Comparison of ENCODE assay signal across 1 cellular context in the genomic region with DNA sequence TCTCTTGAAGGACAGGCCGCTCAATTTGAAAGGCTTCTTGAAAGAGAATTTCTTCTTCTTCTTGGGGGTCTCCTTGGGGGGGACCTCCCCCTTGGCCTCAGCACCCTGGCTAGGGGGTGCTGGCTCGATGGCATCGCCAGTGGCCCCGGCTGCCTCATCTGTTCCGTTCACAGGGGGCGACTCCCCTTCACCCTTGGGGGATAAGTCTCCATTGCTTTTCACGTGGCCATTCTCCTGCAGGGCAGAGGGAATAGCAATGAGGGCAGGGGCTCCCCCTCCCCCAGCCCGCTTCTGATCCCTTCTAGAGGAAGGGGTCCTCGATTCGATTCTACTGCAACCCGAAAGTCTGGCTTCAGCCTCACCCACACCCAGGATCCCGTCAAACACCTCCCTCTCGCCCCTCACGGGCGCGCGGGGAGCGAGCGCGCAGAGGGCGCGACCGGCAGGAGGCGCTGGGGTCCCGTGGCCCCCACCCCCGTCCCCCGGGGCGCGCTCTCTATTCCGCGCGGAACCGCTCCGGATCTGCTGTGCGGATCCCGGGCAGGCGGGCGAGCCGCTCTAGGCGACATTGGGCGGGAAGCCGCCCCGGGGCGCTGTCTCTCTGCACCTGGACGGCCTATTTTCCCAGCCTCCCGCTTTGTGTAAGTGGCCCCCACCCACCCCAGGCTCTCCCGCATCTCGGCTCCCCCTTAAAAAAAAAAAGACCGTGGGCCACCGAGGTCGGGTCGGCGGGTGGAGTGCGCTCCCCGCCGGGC.
TF ChIP-seq lines count a peak whose summit lies in the region.

No MANE protein-coding gene starts in this region.

TF ChIP-seq in HEK293, 187 proteins besides CTCF, POLR2A, EP300 and RAD21 (continued from another document):
- TF ChIP-seq, protein P1, sequence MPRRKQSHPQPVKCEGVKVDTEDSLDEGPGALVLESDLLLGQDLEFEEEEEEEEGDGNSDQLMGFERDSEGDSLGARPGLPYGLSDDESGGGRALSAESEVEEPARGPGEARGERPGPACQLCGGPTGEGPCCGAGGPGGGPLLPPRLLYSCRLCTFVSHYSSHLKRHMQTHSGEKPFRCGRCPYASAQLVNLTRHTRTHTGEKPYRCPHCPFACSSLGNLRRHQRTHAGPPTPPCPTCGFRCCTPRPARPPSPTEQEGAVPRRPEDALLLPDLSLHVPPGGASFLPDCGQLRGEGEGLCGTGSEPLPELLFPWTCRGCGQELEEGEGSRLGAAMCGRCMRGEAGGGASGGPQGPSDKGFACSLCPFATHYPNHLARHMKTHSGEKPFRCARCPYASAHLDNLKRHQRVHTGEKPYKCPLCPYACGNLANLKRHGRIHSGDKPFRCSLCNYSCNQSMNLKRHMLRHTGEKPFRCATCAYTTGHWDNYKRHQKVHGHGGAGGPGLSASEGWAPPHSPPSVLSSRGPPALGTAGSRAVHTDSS (tag by site-specific recombination; IDR thresholded peaks at IDR 0.05) = no peak
- TF ChIP-seq ZNF223 (tag by site-specific recombination; IDR thresholded peaks at IDR 0.05) (no peak), HOXD13 (CRISPR knock-in tag; IDR thresholded peaks at IDR 0.05; ENCODE audit: borderline replicate concordance) (no peak), ZBTB48 (tag by site-specific recombination; IDR thresholded peaks at IDR 0.05) (peak; percentile 15; the same call in 1 of the 2 replicates), ZNF600 (tag by site-specific recombination; IDR thresholded peaks at IDR 0.05) (peak; percentile 59; the same call in 1 of the 2 replicates), ZNF707 (tag by site-specific recombination; IDR thresholded peaks at IDR 0.05) (no peak), ZNF747 (tag by site-specific recombination; IDR thresholded peaks at IDR 0.05) (no peak), GLI4 (tag by site-specific recombination; IDR thresholded peaks at IDR 0.05) (no peak), ZSCAN16 (tag by site-specific recombination; IDR thresholded peaks at IDR 0.05) (no peak), ZNF433 (tag by site-specific recombination; IDR thresholded peaks at IDR 0.05; ENCODE audit: low read depth) (no peak), ZNF792 (tag by site-specific recombination; IDR thresholded peaks at IDR 0.05) (no peak), ZNF837 (tag by site-specific recombination; IDR thresholded peaks at IDR 0.05) (no peak), HOXC10 (CRISPR knock-in tag; IDR thresholded peaks at IDR 0.05) (no peak), ZNF530 (tag by site-specific recombination; IDR thresholded peaks at IDR 0.05; ENCODE audit: low read depth) (no peak), ZNF37A (tag by site-specific recombination; IDR thresholded peaks at IDR 0.05) (no peak), ZNF175 (tag by site-specific recombination; IDR thresholded peaks at IDR 0.05) (no peak), ZNF335 (tag by site-specific recombination; conservative IDR thresholded peaks at IDR 0.05) (0 out of 2 replicates have a peak, but pooled peaks have one; percentile 26), MYNN (tag by site-specific recombination; IDR thresholded peaks at IDR 0.05; ENCODE audit: borderline replicate concordance) (no peak), ZNF549 (tag by site-specific recombination; IDR thresholded peaks at IDR 0.05) (no peak), ZNF146 (tag by site-specific recombination; IDR thresholded peaks at IDR 0.05) (no peak), GLI2 (tag by site-specific recombination; IDR thresholded peaks at IDR 0.05; ENCODE audit: borderline replicate concordance, low read depth) (no peak), ZNF121 (tag by site-specific recombination; IDR thresholded peaks at IDR 0.05) (no peak), ZBTB21 (tag by site-specific recombination; IDR thresholded peaks at IDR 0.05) (no peak), WT1 (tag by site-specific recombination; IDR thresholded peaks at IDR 0.05) (no peak), TCF7L2 (IDR thresholded peaks at IDR 0.05; ENCODE audit: borderline replicate concordance, low read depth, low read length) (no peak), SP7 (tag by site-specific recombination; IDR thresholded peaks at IDR 0.05) (peak; percentile 40; the same call in 1 of the 2 replicates), ZNF670 (tag by site-specific recombination; IDR thresholded peaks at IDR 0.05; ENCODE audit: low read depth) (no peak), KLF9 (tag by site-specific recombination; IDR thresholded peaks at IDR 0.05; ENCODE audit: low read depth) (peak; percentile 67), MEIS1 (CRISPR knock-in tag; IDR thresholded peaks at IDR 0.05; ENCODE audit: borderline replicate concordance) (no peak), ZEB2 (tag by site-specific recombination; IDR thresholded peaks at IDR 0.05) (0 out of 2 replicates have a peak, but pooled peaks have one; percentile 74), ZNF423 (tag by site-specific recombination; IDR thresholded peaks at IDR 0.05) (peak; percentile 94), ZNF366 (tag by site-specific recombination; conservative IDR thresholded peaks at IDR 0.05) (no peak), ZBTB8A (tag by site-specific recombination; IDR thresholded peaks at IDR 0.05) (peak; percentile 97), ZNF561 (tag by site-specific recombination; IDR thresholded peaks at IDR 0.05; ENCODE audit: borderline replicate concordance) (peak; percentile 74), ZNF132 (tag by site-specific recombination; IDR thresholded peaks at IDR 0.05; ENCODE audit: borderline replicate concordance) (no peak), REPIN1 (tag by site-specific recombination; IDR thresholded peaks at IDR 0.05; ENCODE audit: low read depth) (no peak), ZNF501 (tag by site-specific recombination; IDR thresholded peaks at IDR 0.05) (no peak), ZNF660 (tag by site-specific recombination; IDR thresholded peaks at IDR 0.05) (peak; percentile 62; the same call in 1 of the 2 replicates), MZF1 (tag by site-specific recombination; IDR thresholded peaks at IDR 0.05; ENCODE audit: borderline replicate concordance) (no peak), ZIC2 (tag by site-specific recombination; IDR thresholded peaks at IDR 0.05) (peak; percentile 85), OSR2 (tag by site-specific recombination; IDR thresholded peaks at IDR 0.05) (no peak)
- TF ChIP-seq, protein P2, sequence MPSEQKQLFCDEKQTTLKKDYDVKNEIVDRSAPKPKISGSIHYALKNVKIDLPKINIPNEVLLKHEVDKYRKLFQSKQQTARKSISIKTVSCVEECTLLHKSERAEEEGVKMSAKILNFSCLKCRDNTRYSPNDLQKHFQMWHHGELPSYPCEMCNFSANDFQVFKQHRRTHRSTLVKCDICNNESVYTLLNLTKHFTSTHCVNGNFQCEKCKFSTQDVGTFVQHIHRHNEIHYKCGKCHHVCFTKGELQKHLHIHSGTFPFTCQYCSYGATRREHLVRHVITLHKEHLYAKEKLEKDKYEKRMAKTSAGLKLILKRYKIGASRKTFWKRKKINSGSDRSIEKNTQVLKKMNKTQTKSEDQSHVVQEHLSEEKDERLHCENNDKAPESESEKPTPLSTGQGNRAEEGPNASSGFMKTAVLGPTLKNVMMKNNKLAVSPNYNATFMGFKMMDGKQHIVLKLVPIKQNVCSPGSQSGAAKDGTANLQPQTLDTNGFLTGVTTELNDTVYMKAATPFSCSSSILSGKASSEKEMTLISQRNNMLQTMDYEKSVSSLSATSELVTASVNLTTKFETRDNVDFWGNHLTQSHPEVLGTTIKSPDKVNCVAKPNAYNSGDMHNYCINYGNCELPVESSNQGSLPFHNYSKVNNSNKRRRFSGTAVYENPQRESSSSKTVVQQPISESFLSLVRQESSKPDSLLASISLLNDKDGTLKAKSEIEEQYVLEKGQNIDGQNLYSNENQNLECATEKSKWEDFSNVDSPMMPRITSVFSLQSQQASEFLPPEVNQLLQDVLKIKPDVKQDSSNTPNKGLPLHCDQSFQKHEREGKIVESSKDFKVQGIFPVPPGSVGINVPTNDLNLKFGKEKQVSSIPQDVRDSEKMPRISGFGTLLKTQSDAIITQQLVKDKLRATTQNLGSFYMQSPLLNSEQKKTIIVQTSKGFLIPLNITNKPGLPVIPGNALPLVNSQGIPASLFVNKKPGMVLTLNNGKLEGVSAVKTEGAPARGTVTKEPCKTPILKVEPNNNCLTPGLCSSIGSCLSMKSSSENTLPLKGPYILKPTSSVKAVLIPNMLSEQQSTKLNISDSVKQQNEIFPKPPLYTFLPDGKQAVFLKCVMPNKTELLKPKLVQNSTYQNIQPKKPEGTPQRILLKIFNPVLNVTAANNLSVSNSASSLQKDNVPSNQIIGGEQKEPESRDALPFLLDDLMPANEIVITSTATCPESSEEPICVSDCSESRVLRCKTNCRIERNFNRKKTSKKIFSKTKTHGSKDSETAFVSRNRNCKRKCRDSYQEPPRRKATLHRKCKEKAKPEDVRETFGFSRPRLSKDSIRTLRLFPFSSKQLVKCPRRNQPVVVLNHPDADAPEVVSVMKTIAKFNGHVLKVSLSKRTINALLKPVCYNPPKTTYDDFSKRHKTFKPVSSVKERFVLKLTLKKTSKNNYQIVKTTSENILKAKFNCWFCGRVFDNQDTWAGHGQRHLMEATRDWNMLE (tag by site-specific recombination; conservative IDR thresholded peaks at IDR 0.05; ENCODE audit: low read depth) = no peak
- TF ChIP-seq, protein P3, sequence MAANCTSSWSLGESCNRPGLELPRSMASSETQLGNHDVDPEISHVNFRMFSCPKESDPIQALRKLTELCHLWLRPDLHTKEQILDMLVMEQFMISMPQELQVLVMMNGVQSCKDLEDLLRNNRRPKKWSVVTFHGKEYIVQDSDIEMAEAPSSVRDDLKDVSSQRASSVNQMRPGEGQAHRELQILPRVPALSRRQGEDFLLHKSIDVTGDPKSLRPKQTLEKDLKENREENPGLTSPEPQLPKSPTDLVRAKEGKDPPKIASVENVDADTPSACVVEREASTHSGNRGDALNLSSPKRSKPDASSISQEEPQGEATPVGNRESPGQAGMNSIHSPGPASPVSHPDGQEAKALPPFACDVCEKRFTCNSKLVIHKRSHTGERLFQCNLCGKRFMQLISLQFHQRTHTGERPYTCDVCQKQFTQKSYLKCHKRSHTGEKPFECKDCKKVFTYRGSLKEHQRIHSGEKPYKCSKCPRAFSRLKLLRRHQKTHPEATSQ (tag by site-specific recombination; IDR thresholded peaks at IDR 0.05) = no peak
- TF ChIP-seq, protein P4, sequence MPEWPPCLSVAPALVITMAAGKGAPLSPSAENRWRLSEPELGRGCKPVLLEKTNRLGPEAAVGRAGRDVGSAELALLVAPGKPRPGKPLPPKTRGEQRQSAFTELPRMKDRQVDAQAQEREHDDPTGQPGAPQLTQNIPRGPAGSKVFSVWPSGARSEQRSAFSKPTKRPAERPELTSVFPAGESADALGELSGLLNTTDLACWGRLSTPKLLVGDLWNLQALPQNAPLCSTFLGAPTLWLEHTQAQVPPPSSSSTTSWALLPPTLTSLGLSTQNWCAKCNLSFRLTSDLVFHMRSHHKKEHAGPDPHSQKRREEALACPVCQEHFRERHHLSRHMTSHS (tag by site-specific recombination; IDR thresholded peaks at IDR 0.05) = no peak
- TF ChIP-seq, protein P5, sequence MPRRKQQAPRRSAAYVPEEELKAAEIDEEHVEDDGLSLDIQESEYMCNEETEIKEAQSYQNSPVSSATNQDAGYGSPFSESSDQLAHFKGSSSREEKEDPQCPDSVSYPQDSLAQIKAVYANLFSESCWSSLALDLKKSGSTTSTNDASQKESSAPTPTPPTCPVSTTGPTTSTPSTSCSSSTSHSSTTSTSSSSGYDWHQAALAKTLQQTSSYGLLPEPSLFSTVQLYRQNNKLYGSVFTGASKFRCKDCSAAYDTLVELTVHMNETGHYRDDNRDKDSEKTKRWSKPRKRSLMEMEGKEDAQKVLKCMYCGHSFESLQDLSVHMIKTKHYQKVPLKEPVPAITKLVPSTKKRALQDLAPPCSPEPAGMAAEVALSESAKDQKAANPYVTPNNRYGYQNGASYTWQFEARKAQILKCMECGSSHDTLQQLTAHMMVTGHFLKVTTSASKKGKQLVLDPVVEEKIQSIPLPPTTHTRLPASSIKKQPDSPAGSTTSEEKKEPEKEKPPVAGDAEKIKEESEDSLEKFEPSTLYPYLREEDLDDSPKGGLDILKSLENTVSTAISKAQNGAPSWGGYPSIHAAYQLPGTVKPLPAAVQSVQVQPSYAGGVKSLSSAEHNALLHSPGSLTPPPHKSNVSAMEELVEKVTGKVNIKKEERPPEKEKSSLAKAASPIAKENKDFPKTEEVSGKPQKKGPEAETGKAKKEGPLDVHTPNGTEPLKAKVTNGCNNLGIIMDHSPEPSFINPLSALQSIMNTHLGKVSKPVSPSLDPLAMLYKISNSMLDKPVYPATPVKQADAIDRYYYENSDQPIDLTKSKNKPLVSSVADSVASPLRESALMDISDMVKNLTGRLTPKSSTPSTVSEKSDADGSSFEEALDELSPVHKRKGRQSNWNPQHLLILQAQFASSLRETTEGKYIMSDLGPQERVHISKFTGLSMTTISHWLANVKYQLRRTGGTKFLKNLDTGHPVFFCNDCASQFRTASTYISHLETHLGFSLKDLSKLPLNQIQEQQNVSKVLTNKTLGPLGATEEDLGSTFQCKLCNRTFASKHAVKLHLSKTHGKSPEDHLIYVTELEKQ (tag by site-specific recombination; IDR thresholded peaks at IDR 0.05; ENCODE audit: borderline replicate concordance) = no peak
- TF ChIP-seq, protein P6, sequence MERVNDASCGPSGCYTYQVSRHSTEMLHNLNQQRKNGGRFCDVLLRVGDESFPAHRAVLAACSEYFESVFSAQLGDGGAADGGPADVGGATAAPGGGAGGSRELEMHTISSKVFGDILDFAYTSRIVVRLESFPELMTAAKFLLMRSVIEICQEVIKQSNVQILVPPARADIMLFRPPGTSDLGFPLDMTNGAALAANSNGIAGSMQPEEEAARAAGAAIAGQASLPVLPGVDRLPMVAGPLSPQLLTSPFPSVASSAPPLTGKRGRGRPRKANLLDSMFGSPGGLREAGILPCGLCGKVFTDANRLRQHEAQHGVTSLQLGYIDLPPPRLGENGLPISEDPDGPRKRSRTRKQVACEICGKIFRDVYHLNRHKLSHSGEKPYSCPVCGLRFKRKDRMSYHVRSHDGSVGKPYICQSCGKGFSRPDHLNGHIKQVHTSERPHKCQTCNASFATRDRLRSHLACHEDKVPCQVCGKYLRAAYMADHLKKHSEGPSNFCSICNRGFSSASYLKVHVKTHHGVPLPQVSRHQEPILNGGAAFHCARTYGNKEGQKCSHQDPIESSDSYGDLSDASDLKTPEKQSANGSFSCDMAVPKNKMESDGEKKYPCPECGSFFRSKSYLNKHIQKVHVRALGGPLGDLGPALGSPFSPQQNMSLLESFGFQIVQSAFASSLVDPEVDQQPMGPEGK (tag by site-specific recombination; IDR thresholded peaks at IDR 0.05) = peak; percentile 91
- TF ChIP-seq, protein P7, sequence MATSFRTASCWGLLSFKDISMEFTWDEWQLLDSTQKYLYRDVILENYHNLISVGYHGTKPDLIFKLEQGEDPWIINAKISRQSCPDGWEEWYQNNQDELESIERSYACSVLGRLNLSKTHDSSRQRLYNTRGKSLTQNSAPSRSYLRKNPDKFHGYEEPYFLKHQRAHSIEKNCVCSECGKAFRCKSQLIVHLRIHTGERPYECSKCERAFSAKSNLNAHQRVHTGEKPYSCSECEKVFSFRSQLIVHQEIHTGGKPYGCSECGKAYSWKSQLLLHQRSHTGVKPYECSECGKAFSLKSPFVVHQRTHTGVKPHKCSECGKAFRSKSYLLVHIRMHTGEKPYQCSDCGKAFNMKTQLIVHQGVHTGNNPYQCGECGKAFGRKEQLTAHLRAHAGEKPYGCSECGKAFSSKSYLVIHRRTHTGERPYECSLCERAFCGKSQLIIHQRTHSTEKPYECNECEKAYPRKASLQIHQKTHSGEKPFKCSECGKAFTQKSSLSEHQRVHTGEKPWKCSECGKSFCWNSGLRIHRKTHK (tag by site-specific recombination; IDR thresholded peaks at IDR 0.05) = no peak
